Comparison of ENCODE assay signal across 14 cellular contexts in the genomic region with DNA sequence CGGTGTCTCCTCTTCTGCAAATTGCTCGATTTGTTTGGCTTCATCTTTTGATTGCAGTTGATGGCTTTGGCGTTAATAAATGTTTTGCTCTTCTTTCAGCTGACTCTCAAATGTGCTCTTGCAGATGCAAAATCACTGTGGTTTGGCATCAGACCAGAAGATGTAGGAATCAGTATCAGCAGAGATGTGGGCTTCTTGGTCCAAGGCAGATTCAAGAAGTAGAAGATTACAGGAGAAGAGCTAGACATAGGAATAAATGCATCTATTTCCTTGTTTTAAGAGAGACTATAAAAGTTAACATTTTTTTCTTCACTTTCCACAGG.
DNase-seq lines count a peak whose midpoint lies in the region; ATAC-seq, FAIRE-seq and TF ChIP-seq lines count a peak whose summit lies in the region.
"Had no signal": no experiment of that assay in that cellular context is flagged by ENCODE, and none has a peak within 500 bp of the region (broad histone marks: within the 10 kb centered on the region; RNA-seq: fewer than 3 reads in every experiment).

No MANE protein-coding gene starts in this region.

- DNase-seq in SIG-M5 treated with dmso at 0.1 percent for 504 hours (lab: John Stamatoyannopoulos, UW; ENCODE audit: unreplicated experiment), result peak; percentile 33
- DNase-seq in SIG-M5 (lab: John Stamatoyannopoulos, UW), result no peak
- peak; percentile 85 for DNase-seq in fibroblast of peridontal ligament (ENCODE audit: extremely low read depth)
- peak; percentile 33 for DNase-seq in urothelium cell line (ENCODE audit: low spot score)
- DNase-seq in LoVo (ENCODE audit: low spot score), result no peak
- no peak for DNase-seq in activated CD8-positive, alpha-beta memory T cell treated with anti-CD3 and anti-CD28 coated beads, Interleukin-2, amount 50 U/mL, for 48 hours
- no peak for DNase-seq in NCI-H1417 treated with DMSO at 0.1 percent for 48 hours (lab: John Stamatoyannopoulos, UW)
- DNase-seq: activated naive CD4-positive, alpha-beta T cell treated with anti-CD3 and anti-CD28 coated beads, Interleukin-2, amount 10 ng/mL, durations not matched to agents 7 days and 5 days; cortex of kidney; kidney; NCI-H2081 treated with DMSO at 0.1 percent for 48 hours; PC-9; thyroid gland had no signal

- no peak for FAIRE-seq in urothelium cell line (lab: Jason Lieb, UNC)
- FAIRE-seq: kidney had no signal

- peak; percentile 64; the same call in 2 of the 3 replicates for ATAC-seq in SK-N-SH treated with all-trans-retinoic acid at 6 μM for 48 hours

TF ChIP-seq in SK-N-SH treated with all-trans-retinoic acid at 6 μM for 48 hours, 23 proteins besides CTCF, POLR2A, EP300 and RAD21:
- TF ChIP-seq ARNTL (CRISPR knock-in tag; IDR thresholded peaks at IDR 0.05; ENCODE audit: borderline replicate concordance, low read depth), result no peak
- TF ChIP-seq ZFP30 (CRISPR knock-in tag; IDR thresholded peaks at IDR 0.05), result no peak
- TF ChIP-seq BACH2 (CRISPR knock-in tag; IDR thresholded peaks at IDR 0.05; ENCODE audit: borderline replicate concordance), result no peak
- no peak for TF ChIP-seq ZFP3 (CRISPR knock-in tag; IDR thresholded peaks at IDR 0.05)
- TF ChIP-seq, protein P1, sequence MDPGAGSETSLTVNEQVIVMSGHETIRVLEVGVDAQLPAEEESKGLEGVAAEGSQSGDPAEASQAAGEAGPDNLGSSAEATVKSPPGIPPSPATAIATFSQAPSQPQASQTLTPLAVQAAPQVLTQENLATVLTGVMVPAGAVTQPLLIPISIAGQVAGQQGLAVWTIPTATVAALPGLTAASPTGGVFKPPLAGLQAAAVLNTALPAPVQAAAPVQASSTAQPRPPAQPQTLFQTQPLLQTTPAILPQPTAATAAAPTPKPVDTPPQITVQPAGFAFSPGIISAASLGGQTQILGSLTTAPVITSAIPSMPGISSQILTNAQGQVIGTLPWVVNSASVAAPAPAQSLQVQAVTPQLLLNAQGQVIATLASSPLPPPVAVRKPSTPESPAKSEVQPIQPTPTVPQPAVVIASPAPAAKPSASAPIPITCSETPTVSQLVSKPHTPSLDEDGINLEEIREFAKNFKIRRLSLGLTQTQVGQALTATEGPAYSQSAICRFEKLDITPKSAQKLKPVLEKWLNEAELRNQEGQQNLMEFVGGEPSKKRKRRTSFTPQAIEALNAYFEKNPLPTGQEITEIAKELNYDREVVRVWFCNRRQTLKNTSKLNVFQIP (CRISPR knock-in tag; IDR thresholded peaks at IDR 0.05; ENCODE audit: borderline replicate concordance, low read depth), result no peak
- no peak for TF ChIP-seq TCF4 (CRISPR knock-in tag; IDR thresholded peaks at IDR 0.05; ENCODE audit: borderline replicate concordance)
- TF ChIP-seq, protein P2, sequence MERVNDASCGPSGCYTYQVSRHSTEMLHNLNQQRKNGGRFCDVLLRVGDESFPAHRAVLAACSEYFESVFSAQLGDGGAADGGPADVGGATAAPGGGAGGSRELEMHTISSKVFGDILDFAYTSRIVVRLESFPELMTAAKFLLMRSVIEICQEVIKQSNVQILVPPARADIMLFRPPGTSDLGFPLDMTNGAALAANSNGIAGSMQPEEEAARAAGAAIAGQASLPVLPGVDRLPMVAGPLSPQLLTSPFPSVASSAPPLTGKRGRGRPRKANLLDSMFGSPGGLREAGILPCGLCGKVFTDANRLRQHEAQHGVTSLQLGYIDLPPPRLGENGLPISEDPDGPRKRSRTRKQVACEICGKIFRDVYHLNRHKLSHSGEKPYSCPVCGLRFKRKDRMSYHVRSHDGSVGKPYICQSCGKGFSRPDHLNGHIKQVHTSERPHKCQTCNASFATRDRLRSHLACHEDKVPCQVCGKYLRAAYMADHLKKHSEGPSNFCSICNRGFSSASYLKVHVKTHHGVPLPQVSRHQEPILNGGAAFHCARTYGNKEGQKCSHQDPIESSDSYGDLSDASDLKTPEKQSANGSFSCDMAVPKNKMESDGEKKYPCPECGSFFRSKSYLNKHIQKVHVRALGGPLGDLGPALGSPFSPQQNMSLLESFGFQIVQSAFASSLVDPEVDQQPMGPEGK (CRISPR knock-in tag; IDR thresholded peaks at IDR 0.05; ENCODE audit: borderline replicate concordance), result no peak
- no peak for TF ChIP-seq ZNF8 (CRISPR knock-in tag; IDR thresholded peaks at IDR 0.05)

Comparison
In these comparisons a context has a peak if more than half of its experiments do, and no peak if none do; other contexts are left out.
1. DNase-seq: peak in SIG-M5 treated with dmso at 0.1 percent for 504 hours (single experiment), fibroblast of peridontal ligament (single experiment) and urothelium cell line (single experiment); none in SIG-M5 (single experiment), LoVo (single experiment), activated CD8-positive, alpha-beta memory T cell treated with anti-CD3 and anti-CD28 coated beads, Interleukin-2, amount 50 U/mL, for 48 hours (single experiment) and NCI-H1417 treated with DMSO at 0.1 percent for 48 hours (single experiment).